ENCODE assay signal across 2 cellular contexts in the genomic region with DNA sequence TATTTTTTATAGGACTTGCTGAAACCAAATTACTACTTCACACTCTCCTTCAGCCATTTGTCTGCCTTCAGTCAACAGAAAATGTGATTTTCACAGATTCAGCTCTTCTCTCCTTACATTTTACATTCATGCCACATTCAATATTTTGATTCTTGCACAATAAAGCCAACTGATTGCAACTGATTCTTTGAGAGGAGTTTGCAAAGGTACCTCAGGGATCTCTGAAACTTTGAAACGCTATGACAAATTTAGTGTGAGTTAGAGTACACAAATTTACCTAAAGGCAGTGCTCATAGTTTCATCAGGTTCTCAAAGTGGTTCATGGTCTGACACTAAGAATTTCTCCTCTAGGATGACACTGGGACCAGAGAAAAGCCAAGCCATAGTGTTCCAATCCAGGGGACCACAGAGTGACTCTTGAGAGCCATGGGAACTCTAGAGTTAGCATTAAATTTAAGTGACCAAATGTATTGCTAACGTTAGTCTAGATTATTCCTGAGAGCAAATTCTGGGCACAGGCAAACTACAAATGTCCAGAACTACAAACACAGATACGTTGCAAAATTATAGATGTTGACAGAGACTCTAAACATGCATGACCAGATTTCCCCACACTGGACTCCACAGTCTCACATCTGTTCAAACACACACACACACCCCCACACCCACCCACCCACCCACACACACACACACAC.
A peak's percentile ranks its signal among the peaks of the same experiment; 100 is the strongest.
TF ChIP-seq lines count a peak whose summit lies in the region.

No MANE protein-coding gene starts in this region.

TF ChIP-seq in H1, 55 proteins besides CTCF, POLR2A, EP300 and RAD21:
- TF ChIP-seq CEBPB (IDR thresholded peaks at IDR 0.05; ENCODE audit: low read depth, low read length) (peak; percentile 25; the same call in 1 of the 2 replicates), BRCA1 (IDR thresholded peaks at IDR 0.05; ENCODE audit: low read depth, low read length) (no peak)

TF ChIP-seq in HepG2, 621 proteins besides CTCF, POLR2A, EP300 and RAD21:
- TF ChIP-seq, protein P1, sequence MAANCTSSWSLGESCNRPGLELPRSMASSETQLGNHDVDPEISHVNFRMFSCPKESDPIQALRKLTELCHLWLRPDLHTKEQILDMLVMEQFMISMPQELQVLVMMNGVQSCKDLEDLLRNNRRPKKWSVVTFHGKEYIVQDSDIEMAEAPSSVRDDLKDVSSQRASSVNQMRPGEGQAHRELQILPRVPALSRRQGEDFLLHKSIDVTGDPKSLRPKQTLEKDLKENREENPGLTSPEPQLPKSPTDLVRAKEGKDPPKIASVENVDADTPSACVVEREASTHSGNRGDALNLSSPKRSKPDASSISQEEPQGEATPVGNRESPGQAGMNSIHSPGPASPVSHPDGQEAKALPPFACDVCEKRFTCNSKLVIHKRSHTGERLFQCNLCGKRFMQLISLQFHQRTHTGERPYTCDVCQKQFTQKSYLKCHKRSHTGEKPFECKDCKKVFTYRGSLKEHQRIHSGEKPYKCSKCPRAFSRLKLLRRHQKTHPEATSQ (CRISPR knock-in tag; IDR thresholded peaks at IDR 0.05; ENCODE audit: borderline replicate concordance): no peak
- TF ChIP-seq CEBPB (IDR thresholded peaks at IDR 0.05; ENCODE audit: borderline replicate concordance, low read depth, low read length): peak; percentile 64
- no peak for TF ChIP-seq ZFP37 (CRISPR knock-in tag; IDR thresholded peaks at IDR 0.05; ENCODE audit: borderline replicate concordance)
